Comparison of ENCODE assay signal across 22 cellular contexts in genomic region chr15:66595937-66596545, GRCh38. TPM values are rescaled to one million over a fixed set of nuclear protein-coding genes. Genes with fewer than 3 reads are reported as not detected.
DNase-seq lines count a peak whose midpoint lies in the region; ATAC-seq and TF ChIP-seq lines count a peak whose summit lies in the region.
"Had no signal": no experiment of that assay in that cellular context is flagged by ENCODE, and none has a peak within 500 bp of the region (broad histone marks: within the 10 kb centered on the region; RNA-seq: fewer than 3 reads in every experiment).

No MANE protein-coding gene starts in this region.

- H3K4me2 ChIP-seq in GM23248 (ENCODE audit: unreplicated experiment): peak overlapping the region; percentile 0
- peak overlapping the region; percentile 31; the same call in 1 of the 2 replicates for H3K4me2 ChIP-seq in PC-3 (ENCODE audit: low read length)

- H3K9ac ChIP-seq in GM23248: no peak overlapping the region
- H3K9ac ChIP-seq in PC-3 (ENCODE audit: low read length): no peak overlapping the region

- no peaks in the 10 kb centered on the region for H3K9me3 Mint-ChIP-seq in CD4-positive, alpha-beta memory T cell
- H3K9me3 Mint-ChIP-seq: activated B cell treated with CpG ODN at 0.5 μM for 24 hours; activated naive CD4-positive, alpha-beta T cell treated with anti-CD3 and anti-CD28 coated beads, Interleukin-2, amount 50 U/mL, for 24 hours had no signal

- H3K36me3 ChIP-seq in GM23248 (ENCODE audit: low read depth) (no peaks in the 10 kb centered on the region), PC-3 (ENCODE audit: low read depth, low read length) (no peaks in the 10 kb centered on the region)
- H3K36me3 ChIP-seq in CD4-positive, alpha-beta memory T cell (ENCODE audit: insufficient read depth, low read length): no peaks in the 10 kb centered on the region
- H3K36me3 ChIP-seq: colonic mucosa, uterus had no signal

- H3K27ac Mint-ChIP-seq in CD4-positive, alpha-beta memory T cell: no peak overlapping the region
- H3K27ac Mint-ChIP-seq: activated B cell treated with CpG ODN at 0.5 μM for 24 hours; activated naive CD4-positive, alpha-beta T cell treated with anti-CD3 and anti-CD28 coated beads, Interleukin-2, amount 50 U/mL, for 24 hours had no signal

- no peaks in the 10 kb centered on the region for H3K4me1 ChIP-seq in GM23248 (ENCODE audit: insufficient read depth)
- H3K4me1 ChIP-seq in PC-3 (ENCODE audit: insufficient read depth, low read length): peaks cover 8% of the 10 kb centered on the region
- no peaks in the 10 kb centered on the region for H3K4me1 ChIP-seq in CD4-positive, alpha-beta memory T cell (ENCODE audit: insufficient read depth, low read length)
- H3K4me1 ChIP-seq: colonic mucosa, uterus had no signal

- in situ Hi-C loops in GM23248 (cut with MboI): no loop called here

- TF ChIP-seq CTCF in PC-3 (conservative IDR thresholded peaks at IDR 0.05; ENCODE audit: low read depth, low read length): no peak
- TF ChIP-seq CTCF in epithelial cell of esophagus (IDR thresholded peaks at IDR 0.05; ENCODE audit: insufficient read depth, low read depth, low read length, missing control alignments): no peak

- H3K27me3 Mint-ChIP-seq in CD4-positive, alpha-beta memory T cell: peaks cover 5 to 10% of the 10 kb centered on the region in 2 donors

- no peaks in the 10 kb centered on the region for H3K9me3 ChIP-seq in GM23248 (ENCODE audit: low read depth)
- H3K9me3 ChIP-seq in PC-3 (ENCODE audit: low read length): no peaks in the 10 kb centered on the region
- H3K9me3 ChIP-seq in CD4-positive, alpha-beta memory T cell (ENCODE audit: control insufficient read depth in 1 of 2, low read length in 2 of 2): no peaks in the 10 kb centered on the region
- H3K9me3 ChIP-seq: colonic mucosa, uterus had no signal

- no peaks in the 10 kb centered on the region for H4K20me1 ChIP-seq in GM23248 (ENCODE audit: insufficient read depth)
- no peaks in the 10 kb centered on the region for H4K20me1 ChIP-seq in PC-3 (ENCODE audit: low read length)

- no peak overlapping the region for H3K4me3 Mint-ChIP-seq in CD4-positive, alpha-beta memory T cell
- H3K4me3 Mint-ChIP-seq: activated B cell treated with CpG ODN at 0.5 μM for 24 hours; activated naive CD4-positive, alpha-beta T cell treated with anti-CD3 and anti-CD28 coated beads, Interleukin-2, amount 50 U/mL, for 24 hours had no signal

- H3K79me2 ChIP-seq in GM23248 (ENCODE audit: insufficient read depth): no peaks in the 10 kb centered on the region
- H3K79me2 ChIP-seq in PC-3 (ENCODE audit: low read length): no peaks in the 10 kb centered on the region

- CTCF ChIA-PET in PC-3 (lab: Charles Lee): interaction anchor here (0.6 kb wide), 1 partner anchor 194 kb away, joined by 4 read pairs; no protein-coding TSS in a partner anchor
- CTCF ChIA-PET in CD4-positive, alpha-beta memory T cell (lab: Charles Lee; ENCODE audit: partially characterized antibody): no interaction called here

- no peak overlapping the region for H3K27ac ChIP-seq in GM23248
- no peak overlapping the region for H3K27ac ChIP-seq in PC-3 (ENCODE audit: low read length)
- H3K27ac ChIP-seq in CD4-positive, alpha-beta memory T cell (ENCODE audit: low read depth, low read length): no peak overlapping the region
- H3K27ac ChIP-seq: colonic mucosa, uterus had no signal

- ATAC-seq in PC-3: peak; percentile 63
- no peak for ATAC-seq in GM21367 (IDR thresholded peaks at IDR 0.05; ENCODE audit: unreplicated experiment)
- no peak for ATAC-seq in GM19035 (IDR thresholded peaks at IDR 0.05; ENCODE audit: unreplicated experiment)

- H3K4me3 ChIP-seq in GM23248 (no peak overlapping the region), PC-3 (ENCODE audit: low read length) (no peak overlapping the region), epithelial cell of esophagus (ENCODE audit: low read length) (no peak overlapping the region)
- no peak overlapping the region for H3K4me3 ChIP-seq in CD4-positive, alpha-beta memory T cell (ENCODE audit: low read length in 2 of 2)
- H3K4me3 ChIP-seq: colonic mucosa, lung, uterus had no signal

- peaks cover 3 to 5% (median 5%) of the 10 kb centered on the region in 4 donors for H3K4me1 Mint-ChIP-seq in CD4-positive, alpha-beta memory T cell
- H3K4me1 Mint-ChIP-seq: activated B cell treated with CpG ODN at 0.5 μM for 24 hours had no signal

- peak; percentile 53 for DNase-seq in AG08395 (ENCODE audit: low spot score)
- DNase-seq in GM23248: peak; percentile 70
- peak; percentile 62 for DNase-seq in PC-3
- peak; percentile 28 for DNase-seq in epithelial cell of esophagus (ENCODE audit: low read depth)
- no peak for DNase-seq in CD4-positive, alpha-beta memory T cell
- DNase-seq in SKM-1 (lab: John Stamatoyannopoulos, UW; ENCODE audit: unreplicated experiment): no peak
- DNase-seq: activated B cell treated with CpG ODN at 0.5 μM for 24 hours; colonic mucosa; hippocampal formation; Kasumi-1; NCI-H1105 treated with DMSO at 0.1 percent for 48 hours; NCI-H345; occipital lobe; SHP77 treated with DMSO at 0.1 percent for 48 hours; stimulated activated CD4-positive, alpha-beta T cell treated with anti-CD3 and anti-CD28 coated beads, Interleukin-12 subunit alpha, Interleukin-12 subunit beta, amount 100 ng/mL, for 4 hours; stimulated activated CD8-positive, alpha-beta memory T cell treated with anti-CD3 and anti-CD28 coated beads, Interleukin-4, amount 100 ng/mL, for 48 hours; uterus had no signal

- H3K36me3 Mint-ChIP-seq in CD4-positive, alpha-beta memory T cell: no peaks in the 10 kb centered on the region
- H3K36me3 Mint-ChIP-seq: activated naive CD4-positive, alpha-beta T cell treated with anti-CD3 and anti-CD28 coated beads, Interleukin-2, amount 50 U/mL, for 24 hours had no signal

- H2AFZ ChIP-seq in GM23248 (no peak overlapping the region), PC-3 (ENCODE audit: low read length) (no peak overlapping the region)

- WGBS in GM23248 (ENCODE audit: low coverage in 1 of 2, low lambda C conversion rate in 2 of 2, missing lambda C conversion rate in 2 of 2), 2 experiments: 10 to 12% methylated on average over 8 of the region's 8 CpGs

- intact Hi-C loops in PC-3 (cut with micrococcal nuclease): no loop called here
- intact Hi-C loops in CD4-positive, alpha-beta memory T cell (cut with micrococcal nuclease): no loop called here

- H3F3A ChIP-seq in GM23248 (ENCODE audit: insufficient read depth): peaks cover 13% of the 10 kb centered on the region; the same call in 1 of the 2 replicates
- H3F3A ChIP-seq in PC-3 (ENCODE audit: low read length, unreplicated experiment): no peaks in the 10 kb centered on the region

- POLR2A ChIA-PET in PC-3 (lab: Charles Lee; ENCODE audit: unreplicated experiment): no interaction called here
- POLR2A ChIA-PET in CD4-positive, alpha-beta memory T cell (lab: Charles Lee; ENCODE audit: partially characterized antibody): no interaction called here

- no peaks in the 10 kb centered on the region for H3K9me2 ChIP-seq in GM23248 (ENCODE audit: insufficient read depth)
- no peaks in the 10 kb centered on the region for H3K9me2 ChIP-seq in PC-3 (replicated peaks; ENCODE audit: low read length)

- H3K27me3 ChIP-seq in GM23248 (replicated peaks; ENCODE audit: insufficient read depth) (no peaks in the 10 kb centered on the region), PC-3 (ENCODE audit: low read length) (no peaks in the 10 kb centered on the region)
- H3K27me3 ChIP-seq in CD4-positive, alpha-beta memory T cell (ENCODE audit: insufficient read depth, low read length): no peaks in the 10 kb centered on the region
- H3K27me3 ChIP-seq: colonic mucosa, uterus had no signal

- BruUV-seq in PC-3 (replicated peaks; lab: Mats Ljungman, UMichigan): no TSS peak

RNA-seq across cellular contexts. Expression of gene LCTL, which starts 30.2 kb away (rescaled TPM):
- 1.0 TPM in 1 of 2 replicates, not detected in the other for total RNA-seq in GM23248 (2014; rRNA removed; shearing (Covaris generic))
- polyA plus RNA-seq in GM23248 (2016; fragmentation: Nextera tagmentation; extraction: Ambion mirVana): 0.28 and 0.68 TPM in 2 replicates
- total RNA-seq in PC-3 (2014; rRNA removed): not detected in 2 replicates
- total RNA-seq in CD4-positive, alpha-beta memory T cell: not detected
- not detected for polyA plus RNA-seq in CD4-positive, alpha-beta memory T cell
- total RNA-seq: activated B cell treated with CpG ODN at 0.5 μM for 24 hours; colonic mucosa; lung; T-helper 2 cell treated with Interferon-gamma antibody and Interleukin-4, amounts not matched to agents 100 ng/mL and 5 ng/mL, for 36 hours; uterus had no signal
- polyA plus RNA-seq: lung had no signal

Comparison
In these comparisons a context has a peak if more than half of its experiments do, and no peak if none do; other contexts are left out.
1. DNase-seq: peak in AG08395 (single experiment), GM23248 (single experiment), PC-3 (single experiment) and epithelial cell of esophagus (single experiment); none in CD4-positive, alpha-beta memory T cell (0 of 5) and SKM-1 (single experiment).